23 cellular contexts compared by ENCODE assay signal in genomic region chr2:233449921-233450853, GRCh38.
DNase-seq lines count a peak whose midpoint lies in the region; ATAC-seq, FAIRE-seq and TF ChIP-seq lines count a peak whose summit lies in the region.
"Had no signal": no experiment of that assay in that cellular context is flagged by ENCODE, and none has a peak within 500 bp of the region (broad histone marks: within the 10 kb centered on the region; RNA-seq: fewer than 3 reads in every experiment).

No MANE protein-coding gene starts in this region.

- H3K4me3 Mint-ChIP-seq in activated T-cell treated with anti-CD3 and anti-CD28 coated beads, Interleukin-2, amount 50 U/mL, for 24 hours: no peak overlapping the region
- H3K4me3 Mint-ChIP-seq: activated B cell treated with CpG ODN at 0.5 μM for 24 hours; activated CD8-positive, alpha-beta T cell treated with anti-CD3 and anti-CD28 coated beads for 36 hours; immature natural killer cell had no signal

- H3K36me3 Mint-ChIP-seq in activated T-cell treated with anti-CD3 and anti-CD28 coated beads, Interleukin-2, amount 50 U/mL, for 24 hours (ENCODE audit: low read depth): peaks cover 94% of the 10 kb centered on the region

- H3K79me2 ChIP-seq in HepG2 (ENCODE audit: insufficient read depth, low read length): no peaks in the 10 kb centered on the region
- H3K79me2 ChIP-seq: hepatocyte had no signal

- no peak overlapping the region for H3K9ac ChIP-seq in IMR-90 (ENCODE audit: low read depth, low read length)
- H3K9ac ChIP-seq in HepG2 (ENCODE audit: insufficient read depth, low read depth, low read length): no peak overlapping the region

- H3K4ac ChIP-seq in IMR-90 (ENCODE audit: low read depth, low read length): no peak overlapping the region

- dilution Hi-C loops in IMR-90 (cut with HindIII; ENCODE audit: low sequenced_read_pairs, unreplicated experiment): no loop called here

- no peak for TF ChIP-seq RAD21 in IMR-90 (IDR thresholded peaks at IDR 0.05; ENCODE audit: low read length)
- no peak for TF ChIP-seq RAD21 in HepG2 (CRISPR knock-in tag; IDR thresholded peaks at IDR 0.05)

- no peak overlapping the region for H2AK5ac ChIP-seq in IMR-90 (ENCODE audit: low read depth, low read length)

- TF ChIP-seq POLR2A in IMR-90 (IDR thresholded peaks at IDR 0.05; ENCODE audit: low read depth, low read length) (no peak), HepG2 (IDR thresholded peaks at IDR 0.05; ENCODE audit: insufficient read depth in 1 of 2, low read depth in 2 of 2, low read length in 2 of 2) (no peak), sigmoid colon (IDR thresholded peaks at IDR 0.05) (no peak)

- H3K18ac ChIP-seq in IMR-90 (ENCODE audit: low read depth, low read length): no peak overlapping the region

- intact Hi-C loops in IMR-90 (cut with micrococcal nuclease) (loop anchor here (1.0 kb wide), 2 partner anchors 261 to 382 kb away; no protein-coding TSS in a partner anchor), HepG2 (cut with micrococcal nuclease; ENCODE audit: unreplicated experiment) (loop anchor here (5.0 to 10.0 kb wide), 3 partner anchors 95 to 385 kb away; partner anchors contain the start of genes DGKD and UGT1A5), sigmoid colon (cut with DNase I) (loop anchor here (10.0 kb wide), 1 partner anchor 845 kb away; no protein-coding TSS in a partner anchor)

- no peaks in the 10 kb centered on the region for H3K4me1 ChIP-seq in IMR-90 (ENCODE audit: control insufficient read depth, insufficient read depth, low read length)
- H3K4me1 ChIP-seq in HepG2 (ENCODE audit: insufficient read depth, low read length): peaks cover 10% of the 10 kb centered on the region
- peaks cover 0 to 12% (median 0%) of the 10 kb centered on the region in 4 donors for H3K4me1 ChIP-seq in sigmoid colon
- H3K4me1 ChIP-seq: uterus had no signal

- no peak for DNase-seq in activated T-cell treated with anti-CD3 and anti-CD28 coated beads, Interleukin-2, amount 50 U/mL, for 24 hours
- DNase-seq in activated T-cell treated with anti-CD3 and anti-CD28 coated beads, Interleukin-2, amount 50 U/mL, for 48 hours: no peak
- DNase-seq in IMR-90: no peak
- DNase-seq in HepG2 (ENCODE audit: low spot score): no peak
- peak; percentile 56 for DNase-seq in sigmoid colon
- DNase-seq in activated CD4-positive, alpha-beta T cell treated with anti-CD3 and anti-CD28 coated beads, Interleukin-2, amount 50 U/mL, for 1 hour: no peak
- no peak for DNase-seq in NCI-H526 treated with DMSO at 0.1 percent for 48 hours (lab: John Stamatoyannopoulos, UW)
- DNase-seq: ACHN; activated B cell treated with CpG ODN at 0.5 μM for 24 hours; activated CD8-positive, alpha-beta T cell treated with anti-CD3 and anti-CD28 coated beads for 36 hours; activated naive CD4-positive, alpha-beta T cell treated with Interleukin-2 at 50 U/mL for 16 hours; activated T-cell treated with anti-CD3 and anti-CD28 coated beads for 4 hours; immature natural killer cell; Kasumi-1; NCI-H1092; NCI-H2029; RPMI8226 had no signal

- no peak overlapping the region for H2BK120ac ChIP-seq in IMR-90 (ENCODE audit: low read depth, low read length)

- no peak overlapping the region for H2BK20ac ChIP-seq in IMR-90 (ENCODE audit: low read depth, low read length)

- H3K9me3 ChIP-seq in IMR-90 (ENCODE audit: control insufficient read depth, insufficient read depth, low read length) (no peaks in the 10 kb centered on the region), HepG2 (ENCODE audit: low read length) (no peaks in the 10 kb centered on the region), sigmoid colon (no peaks in the 10 kb centered on the region)
- H3K9me3 ChIP-seq: mucosa of descending colon, neutrophil, uterus had no signal

- H3K9me3 Mint-ChIP-seq in activated T-cell treated with anti-CD3 and anti-CD28 coated beads, Interleukin-2, amount 50 U/mL, for 24 hours: no peaks in the 10 kb centered on the region
- H3K9me3 Mint-ChIP-seq: activated B cell treated with CpG ODN at 0.5 μM for 24 hours; activated CD8-positive, alpha-beta T cell treated with anti-CD3 and anti-CD28 coated beads for 36 hours; immature natural killer cell had no signal

- no peaks in the 10 kb centered on the region for H3K79me1 ChIP-seq in IMR-90 (ENCODE audit: low read depth in 1 of 2, low read length in 2 of 2)

- no peak overlapping the region for H3K56ac ChIP-seq in IMR-90 (ENCODE audit: extremely low read depth, insufficient read depth, low read length)

- H3K27me3 ChIP-seq in IMR-90 (ENCODE audit: control insufficient read depth, insufficient read depth, low read length): no peaks in the 10 kb centered on the region
- H3K27me3 ChIP-seq in HepG2 (ENCODE audit: control insufficient read depth in 1 of 2, insufficient read depth in 2 of 2, low read length in 2 of 2): no peaks in the 10 kb centered on the region
- H3K27me3 ChIP-seq in sigmoid colon: no peaks in the 10 kb centered on the region
- H3K27me3 ChIP-seq: hepatocyte, neutrophil, uterus had no signal

- no peak for FAIRE-seq in HepG2 (lab: Jason Lieb, UNC)
- FAIRE-seq: D721Med had no signal

- no peak overlapping the region for H3K14ac ChIP-seq in IMR-90 (replicated peaks; ENCODE audit: low read depth, low read length)

- H2BK5ac ChIP-seq in IMR-90 (ENCODE audit: low read depth, low read length, poor library complexity, severe bottlenecking): no peak overlapping the region

- TF ChIP-seq EP300 in HepG2 (IDR thresholded peaks at IDR 0.05; ENCODE audit: low read depth in 2 of 2, low read length in 2 of 2) (no peak), HepG2 (CRISPR knock-in tag; IDR thresholded peaks at IDR 0.05; ENCODE audit: borderline replicate concordance) (no peak), sigmoid colon (IDR thresholded peaks at IDR 0.05) (no peak)

- H3K4me3 ChIP-seq in IMR-90 (ENCODE audit: insufficient read depth, low read depth, low read length) (no peak overlapping the region), HepG2 (replicated peaks in 1 of 3; ENCODE audit: insufficient read depth in 1 of 3, low read depth in 2 of 3, low read length in 3 of 3) (no peak overlapping the region), sigmoid colon (no peak overlapping the region)
- H3K4me3 ChIP-seq: hepatocyte, mucosa of descending colon, uterus had no signal

- no peak overlapping the region for H4K91ac ChIP-seq in IMR-90 (ENCODE audit: insufficient read depth, low read depth, low read length)

- TF ChIP-seq CTCF in IMR-90 (conservative IDR thresholded peaks at IDR 0.05; ENCODE audit: low read depth, low read length) (no peak), HepG2 (CRISPR knock-in tag; IDR thresholded peaks at IDR 0.05) (no peak), sigmoid colon (IDR thresholded peaks at IDR 0.05) (no peak)

- peak overlapping the region; percentile 12 for H2AK9ac ChIP-seq in IMR-90 (replicated peaks; ENCODE audit: low read depth, low read length, poor library complexity)

- peaks cover 2% of the 10 kb centered on the region; the same call in 1 of the 2 replicates for H3K9me1 ChIP-seq in IMR-90 (ENCODE audit: insufficient read depth, low read length)

- H4K8ac ChIP-seq in IMR-90 (ENCODE audit: low read depth in 2 of 2, low read length in 2 of 2): no peak overlapping the region

- ATAC-seq in IMR-90 (ENCODE audit: low read depth) (no peak), HepG2 (no peak), HG02610 (IDR thresholded peaks at IDR 0.05; ENCODE audit: unreplicated experiment) (no peak)
- ATAC-seq: activated CD8-positive, alpha-beta T cell treated with anti-CD3 and anti-CD28 coated beads for 36 hours had no signal

- H3K27me3 Mint-ChIP-seq in activated T-cell treated with anti-CD3 and anti-CD28 coated beads, Interleukin-2, amount 50 U/mL, for 24 hours: no peaks in the 10 kb centered on the region
- H3K27me3 Mint-ChIP-seq: activated B cell treated with CpG ODN at 0.5 μM for 24 hours; activated CD8-positive, alpha-beta T cell treated with anti-CD3 and anti-CD28 coated beads for 36 hours had no signal

- BruUV-seq in IMR-90 (replicated peaks; lab: Mats Ljungman, UMichigan) (no TSS peak), HepG2 (replicated peaks; lab: Mats Ljungman, UMichigan) (no TSS peak)

- in situ Hi-C loops in IMR-90 (cut with MboI; ENCODE audit: low sequenced_read_pairs) (loop anchor here (5.0 to 25.0 kb wide), 4 partner anchors 98 to 387 kb away; partner anchors contain the start of genes DGKD and UGT1A5), HepG2 (cut with HindIII; ENCODE audit: extremely low pct_ligation_motif_present, low pct_unique_long_range_greater_than_20kb) (no loop called here)

- 93% methylated on average over 15 of the region's 33 CpGs; no CpG with 5 or more reads in 1 of the 2 experiments for WGBS in IMR-90 (ENCODE audit: extremely low coverage in 2 of 2, insufficient read length in 1 of 2), 2 experiments
- 96% methylated on average over 27 of the region's 33 CpGs for WGBS in HepG2 (ENCODE audit: low lambda C conversion rate)
- 90 to 95% methylated on average over 33 of the region's 33 CpGs for WGBS in sigmoid colon, 2 donors

- POLR2A ChIA-PET in IMR-90 (lab: Charles Lee; ENCODE audit: unreplicated experiment) (no interaction called here), HepG2 (lab: Yijun Ruan, JAX) (no interaction called here)

- no peak overlapping the region for H3K23ac ChIP-seq in IMR-90 (ENCODE audit: low read depth, low read length)

- H2AFZ ChIP-seq in IMR-90 (replicated peaks; ENCODE audit: low read length, poor library complexity): no peak overlapping the region
- no peak overlapping the region for H2AFZ ChIP-seq in HepG2 (ENCODE audit: low read length)
- H2AFZ ChIP-seq: hepatocyte had no signal

- H4K20me1 ChIP-seq in IMR-90 (ENCODE audit: insufficient read depth, low read length): no peaks in the 10 kb centered on the region
- no peaks in the 10 kb centered on the region for H4K20me1 ChIP-seq in HepG2 (ENCODE audit: insufficient read depth, low read length)

- H2BK15ac ChIP-seq in IMR-90 (ENCODE audit: low read depth, low read length): no peak overlapping the region

- H3K27ac Mint-ChIP-seq in activated T-cell treated with anti-CD3 and anti-CD28 coated beads, Interleukin-2, amount 50 U/mL, for 24 hours: peak overlapping the region; percentile 47
- H3K27ac Mint-ChIP-seq: activated B cell treated with CpG ODN at 0.5 μM for 24 hours; activated CD8-positive, alpha-beta T cell treated with anti-CD3 and anti-CD28 coated beads for 36 hours had no signal

- H4K5ac ChIP-seq in IMR-90 (ENCODE audit: low read depth, low read length): no peak overlapping the region

- no peaks in the 10 kb centered on the region for H3K4me1 Mint-ChIP-seq in activated T-cell treated with anti-CD3 and anti-CD28 coated beads, Interleukin-2, amount 50 U/mL, for 24 hours (ENCODE audit: low read depth)
- H3K4me1 Mint-ChIP-seq: activated B cell treated with CpG ODN at 0.5 μM for 24 hours had no signal

- H3K36me3 ChIP-seq in IMR-90 (ENCODE audit: control insufficient read depth, insufficient read depth, low read length): peaks cover 39% of the 10 kb centered on the region
- H3K36me3 ChIP-seq in HepG2 (replicated peaks in 1 of 2; ENCODE audit: control insufficient read depth in 1 of 2, insufficient read depth in 2 of 2, low read length in 2 of 2): peaks cover 58 to 91% of the 10 kb centered on the region in 2 experiments
- peaks cover 26 to 97% (median 38%) of the 10 kb centered on the region in 4 donors for H3K36me3 ChIP-seq in sigmoid colon
- H3K36me3 ChIP-seq: uterus had no signal

- CTCF ChIA-PET in IMR-90 (lab: Yijun Ruan, JAX) (no interaction called here), HepG2 (lab: Yijun Ruan, JAX; ENCODE audit: low intra/inter-chr PET ratio, low total read pairs) (no interaction called here)

- H3K4me2 ChIP-seq in IMR-90 (ENCODE audit: low read depth, low read length) (no peak overlapping the region), HepG2 (ENCODE audit: low read depth, low read length) (no peak overlapping the region)
- H3K4me2 ChIP-seq: hepatocyte had no signal

- H3K27ac ChIP-seq in IMR-90 (ENCODE audit: insufficient read depth, low read length) (no peak overlapping the region), HepG2 (ENCODE audit: extremely low read length, insufficient read depth, low read length) (no peak overlapping the region), sigmoid colon (no peak overlapping the region)
- H3K27ac ChIP-seq: hepatocyte, neutrophil, uterus had no signal
